Comparison of ENCODE assay signal across 22 cellular contexts in genomic region chr20:16412896-16413295, GRCh38.
"Had no signal": no experiment of that assay in that cellular context is flagged by ENCODE, and none has a peak within 500 bp of the region (broad histone marks: within the 10 kb centered on the region; RNA-seq: fewer than 3 reads in every experiment).

No MANE protein-coding gene starts in this region.

- DNase-seq: Kasumi-1, MV-4-11, NCI-H1092, NCI-H1436, NCI-H187, NCI-H2029, NCI-H2081 treated with DMSO at 0.1 percent for 48 hours, NCI-H2171, NCI-H226, NCI-H446, NCI-H510A, NCI-H524 treated with DMSO at 0.1 percent for 48 hours, NCI-H69, NCI-H774, Right ventricle myocardium superior, RPMI8226, SIG-M5 had no signal

- H3K4me3 ChIP-seq: K562, SJSA1, SK-N-MC had no signal

- H3K27me3 ChIP-seq: SJSA1 had no signal

- ATAC-seq: K562 had no signal

- H3K4me2 ChIP-seq: KMS-11 had no signal

- H3K9ac ChIP-seq: KMS-11 had no signal

- H3K27ac ChIP-seq: HL-60, KMS-11, SJSA1, SK-N-MC had no signal

- H3K4me1 ChIP-seq: SJSA1 had no signal

- H3K36me3 ChIP-seq: SJSA1 had no signal
